10 cellular contexts compared by ENCODE assay signal in the genomic region with DNA sequence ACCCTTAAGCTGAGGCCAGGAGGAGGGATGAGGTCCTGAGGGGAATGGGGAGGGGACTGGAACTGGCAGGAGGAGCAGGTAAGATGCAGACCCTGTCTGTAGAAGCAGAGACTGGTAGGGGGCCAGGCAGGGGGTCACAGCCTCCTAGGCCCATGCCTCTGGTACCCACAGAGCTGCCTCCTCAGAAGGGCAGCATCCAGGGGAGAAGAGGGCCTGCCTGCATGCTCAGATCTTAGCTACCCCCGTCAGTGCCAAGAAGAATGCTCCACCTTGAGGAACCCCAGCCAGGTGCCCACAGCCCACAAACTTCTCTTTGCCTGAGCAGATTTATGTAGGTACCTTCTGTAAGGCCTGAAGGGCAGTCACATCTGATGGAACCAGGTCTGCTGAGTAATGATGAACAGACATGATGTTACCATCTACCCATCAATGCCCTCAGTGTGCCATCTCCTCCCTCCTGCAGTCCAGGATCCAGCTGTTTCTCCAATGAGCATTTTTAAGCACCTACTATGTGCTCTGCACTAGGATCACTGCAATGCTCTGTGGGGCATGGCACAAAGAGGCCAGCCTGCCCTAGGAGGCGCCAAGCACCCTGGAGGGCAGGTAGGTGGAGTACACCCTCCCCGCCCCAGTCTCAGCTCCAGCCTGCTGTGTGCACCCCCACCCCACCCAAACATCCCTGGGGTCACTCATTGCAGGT. TPM values are rescaled to one million over a fixed set of nuclear protein-coding genes. Genes with fewer than 3 reads are reported as not detected.
DNase-seq lines count a peak whose midpoint lies in the region; ATAC-seq and TF ChIP-seq lines count a peak whose summit lies in the region.
"Had no signal": no experiment of that assay in that cellular context is flagged by ENCODE, and none has a peak within 500 bp of the region (broad histone marks: within the 10 kb centered on the region; RNA-seq: fewer than 3 reads in every experiment).

No MANE protein-coding gene starts in this region.

- H3K4me3 Mint-ChIP-seq in activated CD4-positive, alpha-beta T cell treated with anti-CD3 and anti-CD28 coated beads for 36 hours = no peak overlapping the region
- no peak overlapping the region for H3K4me3 Mint-ChIP-seq in glutamatergic neuron (ENCODE audit: unreplicated experiment)

- TF ChIP-seq CTCF in VCaP (conservative IDR thresholded peaks at IDR 0.05) = no peak
- no peak for TF ChIP-seq CTCF in right lobe of liver (IDR thresholded peaks at IDR 0.05)
- no peak for TF ChIP-seq CTCF in suprapubic skin (IDR thresholded peaks at IDR 0.05)
- TF ChIP-seq CTCF in glutamatergic neuron (IDR thresholded peaks at IDR 0.05; ENCODE audit: partially characterized antibody, unreplicated experiment) = no peak

- H3K27me3 ChIP-seq in right lobe of liver = no peaks in the 10 kb centered on the region
- H3K27me3 ChIP-seq in suprapubic skin = no peaks in the 10 kb centered on the region

- no peaks in the 10 kb centered on the region for H3K36me3 Mint-ChIP-seq in activated CD4-positive, alpha-beta T cell treated with anti-CD3 and anti-CD28 coated beads for 36 hours (ENCODE audit: low read depth)
- no peaks in the 10 kb centered on the region for H3K36me3 Mint-ChIP-seq in glutamatergic neuron (ENCODE audit: unreplicated experiment)

- H3K9me3 ChIP-seq in right lobe of liver = no peaks in the 10 kb centered on the region
- no peaks in the 10 kb centered on the region for H3K9me3 ChIP-seq in suprapubic skin

- H3K4me1 ChIP-seq in right lobe of liver (peaks cover 4 to 79% (median 35%) of the 10 kb centered on the region in 4 donors), suprapubic skin (peaks cover 74% of the 10 kb centered on the region)

- CTCF ChIA-PET in activated CD4-positive, alpha-beta T cell treated with anti-CD3 and anti-CD28 coated beads for 36 hours (lab: Charles Lee) = interaction anchor here (0.7 to 5.7 kb wide), 29 partner anchors 9 to 884 kb away, joined by 3 to 52 read pairs (median 4); a partner anchor contains a TSS

- no peak for ATAC-seq in activated CD4-positive, alpha-beta T cell treated with anti-CD3 and anti-CD28 coated beads for 36 hours
- ATAC-seq in right lobe of liver = no peak
- ATAC-seq in HG03469 (IDR thresholded peaks at IDR 0.05; ENCODE audit: unreplicated experiment) = no peak

- DNase-seq in activated CD4-positive, alpha-beta T cell treated with anti-CD3 and anti-CD28 coated beads for 36 hours = no peak
- DNase-seq in activated CD4-positive, alpha-beta T cell treated with anti-CD3 and anti-CD28 coated beads, Interleukin-2, amount 50 U/mL, for 1 hour = no peak
- DNase-seq in right lobe of liver (no peak), suprapubic skin (ENCODE audit: low spot score in 2 of 2) (no peak), KG1 (lab: John Stamatoyannopoulos, UW) (no peak), glutamatergic neuron (no peak)
- DNase-seq: NCI-H2029 had no signal

- H3K4me1 Mint-ChIP-seq in activated CD4-positive, alpha-beta T cell treated with anti-CD3 and anti-CD28 coated beads for 36 hours = peaks cover 69% of the 10 kb centered on the region
- H3K4me1 Mint-ChIP-seq in glutamatergic neuron (ENCODE audit: low read depth, unreplicated experiment) = peaks cover 18% of the 10 kb centered on the region

- H3K36me3 ChIP-seq in right lobe of liver (no peaks in the 10 kb centered on the region), suprapubic skin (no peaks in the 10 kb centered on the region)

- no peaks in the 10 kb centered on the region for H3K27me3 Mint-ChIP-seq in activated CD4-positive, alpha-beta T cell treated with anti-CD3 and anti-CD28 coated beads for 36 hours
- H3K27me3 Mint-ChIP-seq in glutamatergic neuron (ENCODE audit: unreplicated experiment) = peaks cover 7% of the 10 kb centered on the region
- H3K27me3 Mint-ChIP-seq: progenitor cell of endocrine pancreas had no signal

- no peak for TF ChIP-seq EP300 in suprapubic skin (IDR thresholded peaks at IDR 0.05)

- POLR2A ChIA-PET in activated CD4-positive, alpha-beta T cell treated with anti-CD3 and anti-CD28 coated beads for 36 hours (lab: Charles Lee) = interaction anchor here (1.1 to 5.9 kb wide), 3 partner anchors 26 to 32 kb away, joined by 4 to 68 read pairs (median 5); a partner anchor contains a TSS

- H3K9me3 Mint-ChIP-seq in activated CD4-positive, alpha-beta T cell treated with anti-CD3 and anti-CD28 coated beads for 36 hours (ENCODE audit: low read depth) = no peaks in the 10 kb centered on the region
- peaks cover 4% of the 10 kb centered on the region for H3K9me3 Mint-ChIP-seq in glutamatergic neuron (ENCODE audit: unreplicated experiment)

- H3K4me3 ChIP-seq in right lobe of liver = no peak overlapping the region
- no peak overlapping the region for H3K4me3 ChIP-seq in suprapubic skin

- intact Hi-C loops in activated CD4-positive, alpha-beta T cell treated with anti-CD3 and anti-CD28 coated beads for 36 hours (cut with DNase I, micrococcal nuclease) = loop anchor here (2.0 to 10.0 kb wide), 6 partner anchors 35 to 1000 kb away; a partner anchor contains a TSS
- intact Hi-C loops in right lobe of liver (cut with DNase I) = loop anchor here (5.0 to 10.0 kb wide), 2 partner anchors 563 to 570 kb away; no protein-coding TSS in a partner anchor

- H3K27ac Mint-ChIP-seq in activated CD4-positive, alpha-beta T cell treated with anti-CD3 and anti-CD28 coated beads for 36 hours = peak overlapping the region; percentile 82
- H3K27ac Mint-ChIP-seq in glutamatergic neuron (ENCODE audit: unreplicated experiment) = no peak overlapping the region

- WGBS in right lobe of liver (ENCODE audit: insufficient coverage, low coverage, low lambda C conversion rate, missing lambda C conversion rate) = 90% methylated on average over 2 of the region's 3 CpGs
- 95% methylated on average over 2 of the region's 3 CpGs for WGBS in suprapubic skin

- no peak for TF ChIP-seq POLR2A in right lobe of liver (IDR thresholded peaks at IDR 0.05)
- TF ChIP-seq POLR2A in suprapubic skin (IDR thresholded peaks at IDR 0.05) = no peak

- H3K27ac ChIP-seq in VCaP (peak overlapping the region; percentile 94; the same call in 1 of the 2 replicates), right lobe of liver (peak overlapping the region; percentile 98 to 100 (median 100)), suprapubic skin (peak overlapping the region; percentile 99)

RNA-seq across cellular contexts. Expression of a gene that starts 24.8 kb away (rescaled TPM):
- total RNA-seq in activated CD4-positive, alpha-beta T cell treated with anti-CD3 and anti-CD28 coated beads for 36 hours = 10 to 100 TPM; 72.1 to 96.9 TPM
- total RNA-seq in right lobe of liver (100 to 1,000 TPM; 109 to 298 (median 218) TPM), suprapubic skin (1,000 to 10,000 TPM; 1,382 to 1,995 (median 1,611) TPM), glutamatergic neuron (ENCODE audit: unreplicated experiment) (2.7 TPM)

Comparison
In these comparisons a context has a peak if more than half of its experiments do, and no peak if none do; other contexts are left out.
1. RNA of a gene that starts 24.8 kb away (total RNA-seq): 1,382 to 1,995 TPM in suprapubic skin, 109 to 298 TPM in right lobe of liver and 72.1 to 96.9 TPM in activated CD4-positive, alpha-beta T cell treated with anti-CD3 and anti-CD28 coated beads for 36 hours; 2.7 TPM in glutamatergic neuron (single experiment); every median in the first group is over 10 times any median in the second.
2. Peak in every context shown above with its lines, with median percentiles within 50 percentile points of each other: H3K27ac ChIP-seq.